Comparison of ENCODE assay signal across 10 cellular contexts in the genomic region with DNA sequence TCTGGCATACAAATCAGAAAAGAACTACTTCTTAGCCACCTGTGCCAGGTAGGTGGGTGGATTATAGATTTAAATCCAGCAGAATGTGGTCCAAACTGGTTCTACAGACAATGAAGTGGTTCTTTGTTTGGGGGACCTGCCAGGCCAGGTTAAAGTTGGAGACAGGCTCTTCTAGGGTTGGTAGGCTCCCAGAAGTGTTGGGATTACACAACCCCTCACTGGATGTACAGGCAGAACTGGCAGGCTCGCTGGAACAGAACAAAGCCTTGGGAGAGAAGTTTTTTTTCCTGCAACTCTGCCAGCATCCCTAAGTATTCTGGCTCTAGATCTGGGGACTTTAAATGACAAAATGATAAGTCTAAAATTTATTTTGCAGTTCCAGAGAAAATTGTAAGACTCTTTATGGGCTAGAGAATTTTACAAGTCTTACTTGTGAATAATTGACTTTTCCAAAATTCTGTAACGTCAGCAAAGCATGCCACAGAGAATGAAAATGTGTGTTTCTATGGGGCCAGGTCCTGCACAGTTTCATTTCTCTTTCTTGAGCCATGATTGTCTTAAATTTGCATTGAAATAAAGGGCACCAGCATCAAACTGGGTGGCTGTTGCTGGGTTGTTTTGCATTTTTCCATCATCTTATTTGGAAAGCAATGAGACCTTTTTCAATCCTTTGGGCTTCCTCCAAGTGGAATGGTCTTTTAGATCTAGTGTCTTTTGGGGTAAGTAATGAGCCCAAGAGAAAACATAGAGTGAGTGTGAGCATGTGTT. TPM values are rescaled to one million over a fixed set of nuclear protein-coding genes. Genes with fewer than 3 reads are reported as not detected.
DNase-seq lines count a peak whose midpoint lies in the region; ATAC-seq, FAIRE-seq and TF ChIP-seq lines count a peak whose summit lies in the region.
"Had no signal": no experiment of that assay in that cellular context is flagged by ENCODE, and none has a peak within 500 bp of the region (broad histone marks: within the 10 kb centered on the region; RNA-seq: fewer than 3 reads in every experiment).

No MANE protein-coding gene starts in this region.

- H3K4me3 ChIP-seq in gastrocnemius medialis (no peak overlapping the region), kidney (ENCODE audit: low read length in 2 of 2) (no peak overlapping the region), WERI-Rb-1 (ENCODE audit: low read depth, low read length) (no peak overlapping the region)
- H3K4me3 ChIP-seq: SJSA1 had no signal

- peaks cover 4% of the 10 kb centered on the region for H3K27me3 Mint-ChIP-seq in activated CD4-positive, alpha-beta memory T cell treated with anti-CD3 and anti-CD28 coated beads, Interleukin-2, amount 10 ng/mL, durations not matched to agents 7 days and 5 days

- DNase-seq in cerebellar cortex (ENCODE audit: low spot score) (peak; percentile 8), gastrocnemius medialis (peak; percentile 9 to 47), urothelium cell line (ENCODE audit: low spot score) (no peak), kidney (no peak), WERI-Rb-1 (no peak)
- no peak for DNase-seq in activated CD4-positive, alpha-beta memory T cell treated with anti-CD3 and anti-CD28 coated beads, Interleukin-2, amount 10 ng/mL, durations not matched to agents 7 days and 5 days
- DNase-seq: stimulated activated naive CD4-positive, alpha-beta T cell treated with Interleukin-2 at 50 U/mL for 16 hours had no signal

- POLR2A ChIA-PET in activated CD4-positive, alpha-beta memory T cell treated with anti-CD3 and anti-CD28 coated beads, Interleukin-2, amount 10 ng/mL, durations not matched to agents 7 days and 5 days (lab: Charles Lee), result no interaction called here

- peak; percentile 64 for ATAC-seq in GM19025 (IDR thresholded peaks at IDR 0.05; ENCODE audit: low read depth, unreplicated experiment)
- ATAC-seq in HG03064 (IDR thresholded peaks at IDR 0.05; ENCODE audit: low read depth, unreplicated experiment), result peak; percentile 64
- peak; percentile 72 to 77 for ATAC-seq in gastrocnemius medialis

- FAIRE-seq in urothelium cell line (lab: Jason Lieb, UNC) (no peak), kidney (lab: Jason Lieb, UNC) (no peak)

- TF ChIP-seq CTCF in gastrocnemius medialis (IDR thresholded peaks at IDR 0.05 in 4 of 5, conservative IDR thresholded peaks at IDR 0.05 in 1 of 5), result no peak
- TF ChIP-seq CTCF in kidney (IDR thresholded peaks at IDR 0.05; ENCODE audit: borderline replicate concordance, extremely low read depth, insufficient read depth), result no peak
- TF ChIP-seq CTCF in WERI-Rb-1 (IDR thresholded peaks at IDR 0.05; ENCODE audit: low read depth, low read length), result no peak

- CTCF ChIA-PET in activated CD4-positive, alpha-beta memory T cell treated with anti-CD3 and anti-CD28 coated beads, Interleukin-2, amount 10 ng/mL, durations not matched to agents 7 days and 5 days (lab: Charles Lee), result no interaction called here

- H3K27ac ChIP-seq in gastrocnemius medialis (peak overlapping the region in 1 of 4 donors; percentile 64), kidney (ENCODE audit: low read depth in 2 of 2, low read length in 2 of 2) (no peak overlapping the region), WERI-Rb-1 (no peak overlapping the region)
- H3K27ac ChIP-seq: SJSA1 had no signal

- in situ Hi-C loops in gastrocnemius medialis (cut with MboI; ENCODE audit: low sequenced_read_pairs in 4 of 4), result no loop called here

- intact Hi-C loops in gastrocnemius medialis (cut with DNase I; ENCODE audit: low total_unique reads), result no loop called here
- intact Hi-C loops in kidney (cut with DNase I), result no loop called here

- TF ChIP-seq POLR2A in gastrocnemius medialis (IDR thresholded peaks at IDR 0.05), result no peak

- H3K9me3 ChIP-seq in gastrocnemius medialis (peaks cover 0 to 2% (median 0%) of the 10 kb centered on the region in 3 donors), kidney (ENCODE audit: control insufficient read depth in 1 of 2, low read length in 2 of 2) (peaks cover 0 to 7% of the 10 kb centered on the region in 2 donors), WERI-Rb-1 (ENCODE audit: severe bottlenecking) (peaks cover 24% of the 10 kb centered on the region)

- H3K36me3 Mint-ChIP-seq in activated CD4-positive, alpha-beta memory T cell treated with anti-CD3 and anti-CD28 coated beads, Interleukin-2, amount 10 ng/mL, durations not matched to agents 7 days and 5 days (ENCODE audit: low read depth), result peaks cover 9% of the 10 kb centered on the region

- H3K4me3 Mint-ChIP-seq in activated CD4-positive, alpha-beta memory T cell treated with anti-CD3 and anti-CD28 coated beads, Interleukin-2, amount 10 ng/mL, durations not matched to agents 7 days and 5 days, result no peak overlapping the region

- peaks cover 11 to 37% of the 10 kb centered on the region in 2 donors for H3K4me1 ChIP-seq in gastrocnemius medialis
- peaks cover 8 to 10% of the 10 kb centered on the region in 2 donors for H3K4me1 ChIP-seq in kidney (ENCODE audit: control insufficient read depth in 1 of 2, insufficient read depth in 1 of 2, low read depth in 1 of 2, low read length in 2 of 2)
- H3K4me1 ChIP-seq: SJSA1 had no signal

- H3K27me3 ChIP-seq in gastrocnemius medialis (no peaks in the 10 kb centered on the region), WERI-Rb-1 (ENCODE audit: insufficient read depth, low read depth, severe bottlenecking) (no peaks in the 10 kb centered on the region)
- H3K27me3 ChIP-seq: SJSA1 had no signal

- H3K27ac Mint-ChIP-seq in activated CD4-positive, alpha-beta memory T cell treated with anti-CD3 and anti-CD28 coated beads, Interleukin-2, amount 10 ng/mL, durations not matched to agents 7 days and 5 days, result no peak overlapping the region

- no peaks in the 10 kb centered on the region for H3K4me1 Mint-ChIP-seq in activated CD4-positive, alpha-beta memory T cell treated with anti-CD3 and anti-CD28 coated beads, Interleukin-2, amount 10 ng/mL, durations not matched to agents 7 days and 5 days

- no peaks in the 10 kb centered on the region for H3K36me3 ChIP-seq in gastrocnemius medialis
- no peaks in the 10 kb centered on the region for H3K36me3 ChIP-seq in kidney (ENCODE audit: control insufficient read depth in 1 of 2, insufficient read depth in 2 of 2, low read length in 2 of 2)
- no peaks in the 10 kb centered on the region for H3K36me3 ChIP-seq in WERI-Rb-1
- H3K36me3 ChIP-seq: SJSA1 had no signal

- H3K9me3 Mint-ChIP-seq in activated CD4-positive, alpha-beta memory T cell treated with anti-CD3 and anti-CD28 coated beads, Interleukin-2, amount 10 ng/mL, durations not matched to agents 7 days and 5 days, result peaks cover 17% of the 10 kb centered on the region

- no peak overlapping the region for H3K9ac ChIP-seq in kidney (ENCODE audit: low read length in 2 of 2)

RNA-seq across cellular contexts. Expression of a gene that starts 32.2 kb away (rescaled TPM):
- 100 to 1,000 TPM in 2 of 4 donors, 10 to 100 TPM in 2; 60.1 to 130 (median 108) TPM for total RNA-seq in gastrocnemius medialis
- 10 to 100 TPM; 47.9 to 51.9 TPM for total RNA-seq in activated CD4-positive, alpha-beta memory T cell treated with anti-CD3 and anti-CD28 coated beads, Interleukin-2, amount 10 ng/mL, durations not matched to agents 7 days and 5 days
- 52.1 TPM for total RNA-seq in kidney
- 22.0 TPM for polyA plus RNA-seq in kidney (ENCODE audit: insufficient read depth, low read depth, low replicate concordance)

Comparison
In these comparisons a context has a peak if more than half of its experiments do, and no peak if none do; other contexts are left out.
1. DNase-seq: peak in cerebellar cortex (single experiment) and gastrocnemius medialis (2 of 2); none in activated CD4-positive, alpha-beta memory T cell treated with anti-CD3 and anti-CD28 coated beads, Interleukin-2, amount 10 ng/mL, durations not matched to agents 7 days and 5 days (single experiment), urothelium cell line (single experiment), kidney (single experiment) and WERI-Rb-1 (single experiment).
2. Peak in every context shown above with its lines, with median percentiles within 50 percentile points of each other: ATAC-seq.